Comparison of ENCODE assay signal across 8 cellular contexts in genomic region chr1:84936116-84936810, GRCh38. TPM values are rescaled to one million over a fixed set of nuclear protein-coding genes. Genes with fewer than 3 reads are reported as not detected.
DNase-seq lines count a peak whose midpoint lies in the region; ATAC-seq, FAIRE-seq and TF ChIP-seq lines count a peak whose summit lies in the region.

No MANE protein-coding gene starts in this region.

- H3K4me3 ChIP-seq in endodermal cell (ENCODE audit: low read length) (no peak overlapping the region), mesenchymal stem cell (ENCODE audit: insufficient read depth in 1 of 2, low read depth in 1 of 2, low read length in 2 of 2) (no peak overlapping the region)

- H2BK12ac ChIP-seq in mesenchymal stem cell (ENCODE audit: low read length in 2 of 2), result no peak overlapping the region

- no peak overlapping the region for H4K8ac ChIP-seq in mesenchymal stem cell (ENCODE audit: low read length)

- H2AK5ac ChIP-seq in mesenchymal stem cell (ENCODE audit: low read length, severe bottlenecking), result no peak overlapping the region

- FAIRE-seq in D721Med (lab: Jason Lieb, UNC), result peak; percentile 90

- no peak overlapping the region for H4K91ac ChIP-seq in mesenchymal stem cell (ENCODE audit: low read length)

- H2BK120ac ChIP-seq in mesenchymal stem cell (ENCODE audit: low read depth, low read length), result no peak overlapping the region

- no peaks in the 10 kb centered on the region for H3K36me3 Mint-ChIP-seq in endodermal cell (ENCODE audit: low read depth)

- H3K36me3 ChIP-seq in endodermal cell (ENCODE audit: control insufficient read depth, insufficient read depth, low read length) (no peaks in the 10 kb centered on the region), mesenchymal stem cell (ENCODE audit: control insufficient read depth in 1 of 2, insufficient read depth in 2 of 2, low read depth in 1 of 2, low read length in 2 of 2) (no peaks in the 10 kb centered on the region)

- H3K14ac ChIP-seq in mesenchymal stem cell (ENCODE audit: low read length in 2 of 2), result no peak overlapping the region

- H3K27me3 ChIP-seq in endodermal cell (ENCODE audit: control insufficient read depth, insufficient read depth, low read length, poor library complexity, severe bottlenecking) (no peaks in the 10 kb centered on the region), mesenchymal stem cell (ENCODE audit: control insufficient read depth in 1 of 2, insufficient read depth in 1 of 2, low read length in 2 of 2) (peaks cover 0 to 36% of the 10 kb centered on the region in 2 experiments)

- H3K79me1 ChIP-seq in mesenchymal stem cell (replicated peaks; ENCODE audit: low read length, poor library complexity, severe bottlenecking), result no peaks in the 10 kb centered on the region

- peaks cover 6% of the 10 kb centered on the region for H3K27me3 Mint-ChIP-seq in endodermal cell (ENCODE audit: insufficient read depth)

- H3K27ac ChIP-seq in endodermal cell (ENCODE audit: low read depth, low read length) (no peak overlapping the region), mesenchymal stem cell (ENCODE audit: low read length, poor library complexity, severe bottlenecking) (no peak overlapping the region)

- no peak overlapping the region for H3K23ac ChIP-seq in mesenchymal stem cell (ENCODE audit: low read length in 2 of 2)

- 9 to 11% methylated on average over 5 of the region's 5 CpGs for WGBS in endodermal cell (ENCODE audit: insufficient coverage in 1 of 2, insufficient read length in 1 of 2), 2 experiments
- WGBS in mesenchymal stem cell, result 0% methylated on average over 2 of the region's 5 CpGs

- H2BK5ac ChIP-seq in mesenchymal stem cell (ENCODE audit: low read depth, low read length, poor library complexity, severe bottlenecking), result no peak overlapping the region

- H3K4me2 ChIP-seq in mesenchymal stem cell (ENCODE audit: low read length, poor library complexity, severe bottlenecking), result no peak overlapping the region

- peak; percentile 90 for TF ChIP-seq CTCF in D721Med (IDR thresholded peaks at IDR 0.05; ENCODE audit: insufficient read depth, missing control alignments)
- TF ChIP-seq CTCF in endodermal cell (conservative IDR thresholded peaks at IDR 0.05), result peak; percentile 94

- no peak for DNase-seq in D721Med (ENCODE audit: insufficient read length, low spot score)
- DNase-seq in GM19240 (ENCODE audit: insufficient read length, low spot score), result peak; percentile 23
- DNase-seq in NCI-H1436 treated with DMSO at 0.1 percent for 48 hours (lab: John Stamatoyannopoulos, UW), result peak; percentile 0
- peak in 3 of 5 donors; percentile 15 to 57 (median 16) for DNase-seq in T-helper 1 cell
- peak; percentile 63 for DNase-seq in endodermal cell
- peak; percentile 73 for DNase-seq in mesenchymal stem cell
- no peak for DNase-seq in UCSD-AML1 (lab: John Stamatoyannopoulos, UW; ENCODE audit: unreplicated experiment)

- no peaks in the 10 kb centered on the region for H3K9me3 Mint-ChIP-seq in endodermal cell

- no peak overlapping the region for H3K4me3 Mint-ChIP-seq in endodermal cell

- H3K4me1 Mint-ChIP-seq in endodermal cell, result no peaks in the 10 kb centered on the region

- H3K4ac ChIP-seq in mesenchymal stem cell (ENCODE audit: low read depth in 1 of 2, low read length in 2 of 2), result no peak overlapping the region

- H3K4me1 ChIP-seq in endodermal cell (ENCODE audit: control insufficient read depth, insufficient read depth, low read length), result no peaks in the 10 kb centered on the region
- peaks cover 2% of the 10 kb centered on the region for H3K4me1 ChIP-seq in mesenchymal stem cell (ENCODE audit: control insufficient read depth, insufficient read depth, low read depth, low read length)

- H3K18ac ChIP-seq in mesenchymal stem cell (ENCODE audit: low read depth in 1 of 2, low read length in 2 of 2), result no peak overlapping the region

- H3K9ac ChIP-seq in endodermal cell (ENCODE audit: extremely low read depth, low read length, poor library complexity, severe bottlenecking), result no peak overlapping the region
- no peak overlapping the region for H3K9ac ChIP-seq in mesenchymal stem cell (ENCODE audit: low read length)

- no peak overlapping the region for H3K27ac Mint-ChIP-seq in endodermal cell

- ATAC-seq in HG02938 (IDR thresholded peaks at IDR 0.05; ENCODE audit: unreplicated experiment), result no peak

- no peak overlapping the region for H2AFZ ChIP-seq in mesenchymal stem cell (ENCODE audit: low read depth, low read length)

- H2BK15ac ChIP-seq in mesenchymal stem cell (ENCODE audit: low read depth, poor library complexity, severe bottlenecking), result no peak overlapping the region

- H3K9me3 ChIP-seq in endodermal cell (ENCODE audit: control insufficient read depth, low read length), result no peaks in the 10 kb centered on the region
- H3K9me3 ChIP-seq in mesenchymal stem cell (ENCODE audit: control insufficient read depth, low read length), result no peaks in the 10 kb centered on the region

RNA-seq across cellular contexts. Expression of gene LPAR3, which starts 43.3 kb away (rescaled TPM):
- 1 to 10 TPM in 1 of 2 donors, under 1 TPM in 1; 0.89 to 3.7 TPM for total RNA-seq in endodermal cell
- 2.0 TPM for polyA plus RNA-seq in endodermal cell (2013, experiment 1 of 2)
- 1.7 TPM for polyA plus RNA-seq in endodermal cell (2013, experiment 2 of 2)
- 3.7 TPM for polyA plus RNA-seq in mesenchymal stem cell (2013, experiment 1 of 2)
- 3.8 TPM for polyA plus RNA-seq in mesenchymal stem cell (2013, experiment 2 of 2)

Comparison
In these comparisons a context has a peak if more than half of its experiments do, and no peak if none do; other contexts are left out.
1. DNase-seq: peak in GM19240 (single experiment), NCI-H1436 treated with DMSO at 0.1 percent for 48 hours (single experiment), T-helper 1 cell (3 of 5), endodermal cell (single experiment) and mesenchymal stem cell (single experiment); none in D721Med (single experiment) and UCSD-AML1 (single experiment).